2 cellular contexts compared by ENCODE assay signal in the genomic region with DNA sequence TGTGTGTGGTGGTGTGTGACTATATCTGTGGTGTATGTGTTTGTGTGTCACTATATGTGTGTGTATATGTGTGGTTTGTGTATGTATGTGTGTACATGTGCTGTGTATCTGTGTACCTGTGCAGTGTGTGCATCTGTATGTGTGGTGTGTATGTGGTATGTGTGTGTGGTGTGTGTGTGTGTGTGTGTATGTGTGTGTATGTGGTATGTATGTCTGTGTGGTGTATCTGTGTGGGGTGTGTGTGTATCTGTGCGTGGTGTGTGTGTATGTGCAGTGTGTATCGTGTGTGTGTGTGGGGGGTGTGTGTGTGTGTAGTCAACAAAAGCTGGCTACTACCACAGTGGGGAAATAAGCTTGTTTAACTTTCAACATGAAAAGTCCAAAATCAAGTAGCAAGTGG.
TF ChIP-seq lines count a peak whose summit lies in the region.

No MANE protein-coding gene starts in this region.

TF ChIP-seq in IMR-90, 13 proteins besides CTCF, POLR2A, EP300 and RAD21:
- TF ChIP-seq MAFK (IDR thresholded peaks at IDR 0.05; ENCODE audit: low read depth, low read length): no peak
- TF ChIP-seq, protein P1, sequence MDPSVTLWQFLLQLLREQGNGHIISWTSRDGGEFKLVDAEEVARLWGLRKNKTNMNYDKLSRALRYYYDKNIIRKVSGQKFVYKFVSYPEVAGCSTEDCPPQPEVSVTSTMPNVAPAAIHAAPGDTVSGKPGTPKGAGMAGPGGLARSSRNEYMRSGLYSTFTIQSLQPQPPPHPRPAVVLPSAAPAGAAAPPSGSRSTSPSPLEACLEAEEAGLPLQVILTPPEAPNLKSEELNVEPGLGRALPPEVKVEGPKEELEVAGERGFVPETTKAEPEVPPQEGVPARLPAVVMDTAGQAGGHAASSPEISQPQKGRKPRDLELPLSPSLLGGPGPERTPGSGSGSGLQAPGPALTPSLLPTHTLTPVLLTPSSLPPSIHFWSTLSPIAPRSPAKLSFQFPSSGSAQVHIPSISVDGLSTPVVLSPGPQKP (IDR thresholded peaks at IDR 0.05; ENCODE audit: borderline replicate concordance, low read depth, low read length): no peak
- no peak for TF ChIP-seq BHLHE40 (IDR thresholded peaks at IDR 0.05; ENCODE audit: low read depth, low read length)
- TF ChIP-seq SMC3 (IDR thresholded peaks at IDR 0.05; ENCODE audit: low read depth, low read length): no peak
- TF ChIP-seq CHD1 (IDR thresholded peaks at IDR 0.05; ENCODE audit: low read depth, low read length): no peak
- TF ChIP-seq MXI1 (IDR thresholded peaks at IDR 0.05; ENCODE audit: borderline replicate concordance, low read depth, low read length): no peak
- TF ChIP-seq, protein P2, sequence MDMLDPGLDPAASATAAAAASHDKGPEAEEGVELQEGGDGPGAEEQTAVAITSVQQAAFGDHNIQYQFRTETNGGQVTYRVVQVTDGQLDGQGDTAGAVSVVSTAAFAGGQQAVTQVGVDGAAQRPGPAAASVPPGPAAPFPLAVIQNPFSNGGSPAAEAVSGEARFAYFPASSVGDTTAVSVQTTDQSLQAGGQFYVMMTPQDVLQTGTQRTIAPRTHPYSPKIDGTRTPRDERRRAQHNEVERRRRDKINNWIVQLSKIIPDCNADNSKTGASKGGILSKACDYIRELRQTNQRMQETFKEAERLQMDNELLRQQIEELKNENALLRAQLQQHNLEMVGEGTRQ (IDR thresholded peaks at IDR 0.05; ENCODE audit: low read depth, low read length): no peak
- TF ChIP-seq MAZ (IDR thresholded peaks at IDR 0.05; ENCODE audit: borderline replicate concordance, low read depth, low read length): no peak
- TF ChIP-seq RFX5 (IDR thresholded peaks at IDR 0.05; ENCODE audit: low read depth, low read length): no peak
- no peak for TF ChIP-seq NFE2L2 (IDR thresholded peaks at IDR 0.05; ENCODE audit: low read depth, low read length)

TF ChIP-seq in H1, 55 proteins besides CTCF, POLR2A, EP300 and RAD21:
- TF ChIP-seq TBP (IDR thresholded peaks at IDR 0.05; ENCODE audit: low read depth, low read length) (no peak), GTF2F1 (IDR thresholded peaks at IDR 0.05; ENCODE audit: borderline replicate concordance, low read depth, low read length) (no peak), NANOG (IDR thresholded peaks at IDR 0.05; ENCODE audit: insufficient read depth, low read depth, low read length, poor library complexity, severe bottlenecking) (no peak), EZH2 (IDR thresholded peaks at IDR 0.05; ENCODE audit: low read depth, low read length, severe bottlenecking) (no peak), SP1 (IDR thresholded peaks at IDR 0.05; ENCODE audit: low read depth, low read length) (no peak), SAP30 (IDR thresholded peaks at IDR 0.05; ENCODE audit: insufficient read depth, insufficient replicate concordance, low read length) (no peak), KDM1A (IDR thresholded peaks at IDR 0.05; ENCODE audit: borderline replicate concordance, low read length) (no peak), HDAC2 (IDR thresholded peaks at IDR 0.05; ENCODE audit: borderline replicate concordance in 1 of 2, low read depth in 2 of 2, low read length in 2 of 2) (no peak), CHD2 (IDR thresholded peaks at IDR 0.05; ENCODE audit: low read length) (no peak), SIN3A (conservative IDR thresholded peaks at IDR 0.05 in 1 of 2, IDR thresholded peaks at IDR 0.05 in 1 of 2; ENCODE audit: low read depth in 1 of 2, low read length in 2 of 2) (no peak), CBX8 (IDR thresholded peaks at IDR 0.05; ENCODE audit: borderline replicate concordance, low read depth, low read length) (no peak), JUN (IDR thresholded peaks at IDR 0.05; ENCODE audit: low read depth, low read length) (no peak), HDAC6 (IDR thresholded peaks at IDR 0.05; ENCODE audit: low read depth, low read length) (no peak), YY1 (IDR thresholded peaks at IDR 0.05; ENCODE audit: low read depth, low read length) (no peak), NRF1 (IDR thresholded peaks at IDR 0.05; ENCODE audit: low read depth, low read length) (no peak)
- TF ChIP-seq, protein P3, sequence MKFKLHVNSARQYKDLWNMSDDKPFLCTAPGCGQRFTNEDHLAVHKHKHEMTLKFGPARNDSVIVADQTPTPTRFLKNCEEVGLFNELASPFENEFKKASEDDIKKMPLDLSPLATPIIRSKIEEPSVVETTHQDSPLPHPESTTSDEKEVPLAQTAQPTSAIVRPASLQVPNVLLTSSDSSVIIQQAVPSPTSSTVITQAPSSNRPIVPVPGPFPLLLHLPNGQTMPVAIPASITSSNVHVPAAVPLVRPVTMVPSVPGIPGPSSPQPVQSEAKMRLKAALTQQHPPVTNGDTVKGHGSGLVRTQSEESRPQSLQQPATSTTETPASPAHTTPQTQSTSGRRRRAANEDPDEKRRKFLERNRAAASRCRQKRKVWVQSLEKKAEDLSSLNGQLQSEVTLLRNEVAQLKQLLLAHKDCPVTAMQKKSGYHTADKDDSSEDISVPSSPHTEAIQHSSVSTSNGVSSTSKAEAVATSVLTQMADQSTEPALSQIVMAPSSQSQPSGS (IDR thresholded peaks at IDR 0.05; ENCODE audit: low read length): no peak
- TF ChIP-seq, protein P2 (IDR thresholded peaks at IDR 0.05; ENCODE audit: low read length): no peak
